In the genomic region with DNA sequence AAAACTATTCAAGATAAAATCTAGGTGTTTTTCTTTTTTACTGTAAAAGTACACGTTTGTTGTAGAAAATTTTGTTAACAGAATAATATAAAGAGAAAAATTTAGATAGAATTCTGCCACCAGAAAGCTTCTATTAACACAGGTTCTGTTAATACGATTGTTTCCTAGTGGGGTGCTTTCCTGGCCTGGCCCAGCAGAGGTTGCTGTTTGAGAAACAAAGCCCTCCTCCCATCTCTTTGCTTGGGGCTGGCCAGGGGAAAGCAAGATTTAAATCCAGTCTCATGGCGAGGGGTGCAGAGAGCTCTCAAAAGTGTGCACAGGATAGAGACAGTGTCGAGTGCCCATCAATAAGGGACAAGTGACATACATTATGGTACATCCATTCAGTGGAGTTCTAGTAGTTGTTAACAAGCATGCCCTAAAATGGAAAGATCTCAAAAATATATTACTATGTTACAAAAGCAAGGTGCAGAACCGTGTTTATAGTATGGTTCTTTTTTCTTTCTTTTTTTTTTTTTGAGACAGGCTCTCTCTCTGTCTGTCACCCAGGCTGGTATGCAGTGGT, we compare ENCODE assay signal across 10 cellular contexts.
A peak's percentile ranks its signal among the peaks of the same experiment; 100 is the strongest.
DNase-seq lines count a peak whose midpoint lies in the region; ATAC-seq lines count a peak whose summit lies in the region.
"Had no signal": no experiment of that assay in that cellular context is flagged by ENCODE, and none has a peak within 500 bp of the region (broad histone marks: within the 10 kb centered on the region; RNA-seq: fewer than 3 reads in every experiment).

No MANE protein-coding gene starts in this region.

- peak; percentile 49 for ATAC-seq in GM21825 (IDR thresholded peaks at IDR 0.05; ENCODE audit: unreplicated experiment)

- DNase-seq in ELR (ENCODE audit: low read depth) (peak; percentile 39), RPMI8226 (peak; percentile 48), islet precursor cell (peak; percentile 68), NCI-H1092 (lab: John Stamatoyannopoulos, UW) (no peak), NCI-H187 treated with DMSO at 0.1 percent for 48 hours (lab: John Stamatoyannopoulos, UW) (no peak)
- DNase-seq in stimulated activated CD4-positive, alpha-beta T cell treated with anti-CD3 and anti-CD28 coated beads, Interleukin-2, amount 100 ng/mL, for 24 hours, result no peak
- DNase-seq in stimulated activated CD4-positive, alpha-beta T cell treated with anti-CD3 and anti-CD28 coated beads, Interleukin-12 subunit alpha, Interleukin-12 subunit beta, amount 100 ng/mL, for 4 hours, result no peak
- DNase-seq: activated T-cell treated with anti-CD3 and anti-CD28 coated beads for 4 hours, NCI-H1930 had no signal

Comparison
In these comparisons a context has a peak if more than half of its experiments do, and no peak if none do; other contexts are left out.
1. DNase-seq: peak in ELR (single experiment), RPMI8226 (single experiment) and islet precursor cell (single experiment); none in NCI-H1092 (single experiment), stimulated activated CD4-positive, alpha-beta T cell treated with anti-CD3 and anti-CD28 coated beads, Interleukin-2, amount 100 ng/mL, for 24 hours (0 of 2), NCI-H187 treated with DMSO at 0.1 percent for 48 hours (single experiment) and stimulated activated CD4-positive, alpha-beta T cell treated with anti-CD3 and anti-CD28 coated beads, Interleukin-12 subunit alpha, Interleukin-12 subunit beta, amount 100 ng/mL, for 4 hours (single experiment).